In the genomic region with DNA sequence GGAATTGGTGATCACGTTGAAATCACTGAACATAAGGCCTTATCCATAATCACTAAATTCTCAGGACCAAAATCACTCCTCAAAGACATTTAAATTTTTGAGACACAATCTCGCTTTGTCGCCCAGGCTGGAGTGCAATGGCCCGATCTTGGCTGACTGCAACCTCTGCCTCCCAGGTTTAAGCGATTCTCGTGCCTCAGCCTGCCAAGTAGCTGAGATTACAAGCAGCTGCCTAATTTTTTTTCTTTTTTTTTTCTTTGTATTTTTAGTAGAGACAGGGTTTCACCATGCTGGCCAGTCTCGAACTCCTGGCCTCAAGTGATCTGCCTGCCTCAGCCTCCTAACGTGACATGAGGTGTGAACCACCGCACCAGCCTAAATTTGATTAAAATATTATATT, we compare ENCODE assay signal across 24 cellular contexts.
"Had no signal": no experiment of that assay in that cellular context is flagged by ENCODE, and none has a peak within 500 bp of the region (broad histone marks: within the 10 kb centered on the region; RNA-seq: fewer than 3 reads in every experiment).

No MANE protein-coding gene starts in this region.

- H3K27me3 ChIP-seq: esophagus squamous epithelium, neutrophil, pancreas, transverse colon, upper lobe of right lung, uterus had no signal

- H3K9me3 ChIP-seq: esophagus squamous epithelium, neutrophil, pancreas, transverse colon, upper lobe of right lung, uterus had no signal

- H3K27ac ChIP-seq: coronary artery, esophagus squamous epithelium, neutrophil, pancreas, skin epidermis, transverse colon, upper lobe of right lung had no signal

- ATAC-seq: effector memory CD8-positive, alpha-beta T cell; left colon; natural killer cell; stimulated activated naive B cell treated with anti-CD40 and anti-IgM and Interleukin-4, amounts not matched to agents 10 μg/mL and 1 μg/mL and 100 μg/mL, for 72 hours; upper lobe of right lung had no signal

- H3K36me3 Mint-ChIP-seq: immature natural killer cell; memory B cell; natural killer cell; stimulated activated naive B cell treated with anti-CD40 and anti-IgM and Interleukin-4, amounts not matched to agents 10 μg/mL and 1 μg/mL and 100 μg/mL, for 72 hours had no signal

- H3K27me3 Mint-ChIP-seq: effector memory CD8-positive, alpha-beta T cell; memory B cell; progenitor cell of endocrine pancreas; stimulated activated naive B cell treated with anti-CD40 and anti-IgM and Interleukin-4, amounts not matched to agents 10 μg/mL and 1 μg/mL and 100 μg/mL, for 72 hours; stimulated activated naive CD8-positive, alpha-beta T cell treated with anti-CD3 and anti-CD28 coated beads, Interleukin-15, Interleukin-2, amounts not matched to agents 100 ng/mL and 50 ng/mL, for 24 hours had no signal

- H3K36me3 ChIP-seq: neutrophil, pancreas, upper lobe of right lung, uterus had no signal

- H3K4me3 ChIP-seq: coronary artery, esophagus squamous epithelium, lung, pancreas, skin epidermis, transverse colon, upper lobe of right lung, uterus had no signal

- H3K4me1 Mint-ChIP-seq: immature natural killer cell; memory B cell; natural killer cell; neural crest cell; stimulated activated naive B cell treated with anti-CD40 and anti-IgM and Interleukin-4, amounts not matched to agents 10 μg/mL and 1 μg/mL and 100 μg/mL, for 72 hours had no signal

- H3K4me3 Mint-ChIP-seq: effector memory CD8-positive, alpha-beta T cell; immature natural killer cell; memory B cell; natural killer cell; neural crest cell; stimulated activated naive B cell treated with anti-CD40 and anti-IgM and Interleukin-4, amounts not matched to agents 10 μg/mL and 1 μg/mL and 100 μg/mL, for 72 hours; stimulated activated naive CD8-positive, alpha-beta T cell treated with anti-CD3 and anti-CD28 coated beads, Interleukin-15, Interleukin-2, amounts not matched to agents 100 ng/mL and 50 ng/mL, for 24 hours had no signal

- H3K4me1 ChIP-seq: esophagus squamous epithelium, pancreas, transverse colon, upper lobe of right lung, uterus had no signal

- H3K9me3 Mint-ChIP-seq: memory B cell; neural crest cell; stimulated activated naive B cell treated with anti-CD40 and anti-IgM and Interleukin-4, amounts not matched to agents 10 μg/mL and 1 μg/mL and 100 μg/mL, for 72 hours; stimulated activated naive CD8-positive, alpha-beta T cell treated with anti-CD3 and anti-CD28 coated beads, Interleukin-15, Interleukin-2, amounts not matched to agents 100 ng/mL and 50 ng/mL, for 24 hours had no signal

- DNase-seq: effector memory CD8-positive, alpha-beta T cell; erythroblast; esophagus squamous epithelium; foreskin melanocyte; immature natural killer cell; islet precursor cell; kidney glomerular epithelial cell; left colon; natural killer cell; pancreas; stimulated activated CD4-positive, alpha-beta T cell treated with anti-CD3 and anti-CD28 coated beads, Interleukin-15, amount 100 ng/mL, for 24 hours; stimulated activated CD4-positive, alpha-beta T cell treated with anti-CD3 and anti-CD28 coated beads, Interleukin-2, amount 100 ng/mL, for 48 hours; stimulated activated naive B cell treated with anti-CD40 and anti-IgM and Interleukin-4, amounts not matched to agents 10 μg/mL and 1 μg/mL and 100 μg/mL, for 72 hours; transverse colon; upper lobe of right lung; uterus had no signal

- H3K27ac Mint-ChIP-seq: effector memory CD8-positive, alpha-beta T cell; immature natural killer cell; memory B cell; natural killer cell; stimulated activated naive B cell treated with anti-CD40 and anti-IgM and Interleukin-4, amounts not matched to agents 10 μg/mL and 1 μg/mL and 100 μg/mL, for 72 hours; stimulated activated naive CD8-positive, alpha-beta T cell treated with anti-CD3 and anti-CD28 coated beads, Interleukin-15, Interleukin-2, amounts not matched to agents 100 ng/mL and 50 ng/mL, for 24 hours had no signal
